8 cellular contexts compared by ENCODE assay signal in the genomic region with DNA sequence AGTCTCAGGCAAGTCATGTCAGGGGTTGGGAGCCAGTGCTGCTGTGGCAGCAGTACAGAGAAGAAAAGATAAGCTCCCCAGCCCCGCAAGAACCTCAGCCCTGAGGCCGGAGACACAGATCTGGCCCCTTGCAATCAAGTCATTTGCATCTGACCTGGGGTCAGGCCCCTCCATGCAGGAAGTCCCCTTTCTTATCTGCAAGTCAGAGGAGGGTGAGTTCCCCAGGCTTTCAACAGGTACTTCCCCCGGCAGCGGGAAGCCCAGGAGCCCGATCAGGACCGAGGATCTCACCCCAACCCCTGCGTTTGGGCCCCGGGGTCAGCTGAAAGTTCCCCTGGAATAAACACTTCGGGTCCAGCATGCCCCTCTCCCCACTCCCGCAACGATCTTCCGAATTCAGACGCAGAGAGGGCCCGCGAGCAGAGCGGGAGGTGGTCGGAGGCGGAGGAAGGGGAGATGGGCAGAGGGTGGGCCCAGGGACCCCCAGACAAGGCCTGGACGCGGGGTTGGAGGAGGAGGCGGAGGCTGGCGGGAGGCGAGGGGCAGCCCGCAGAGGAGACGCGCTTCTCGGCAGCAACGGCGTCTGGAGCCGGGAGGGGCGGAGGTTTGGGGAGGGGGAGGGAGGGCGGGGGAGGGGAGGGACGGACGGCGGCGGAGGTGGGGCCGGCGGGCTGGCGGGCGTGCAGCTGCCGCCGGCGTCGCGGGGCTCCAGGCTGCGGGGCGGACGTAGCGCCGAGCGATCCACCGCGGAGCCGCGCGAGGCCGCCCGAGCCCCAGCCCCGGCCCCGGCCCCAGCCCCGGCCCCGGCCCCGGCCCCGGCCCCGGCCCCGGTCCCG. TPM values are rescaled to one million over a fixed set of nuclear protein-coding genes. Genes with fewer than 3 reads are reported as not detected.
DNase-seq lines count a peak whose midpoint lies in the region; ATAC-seq and TF ChIP-seq lines count a peak whose summit lies in the region.

A gene with protein sequence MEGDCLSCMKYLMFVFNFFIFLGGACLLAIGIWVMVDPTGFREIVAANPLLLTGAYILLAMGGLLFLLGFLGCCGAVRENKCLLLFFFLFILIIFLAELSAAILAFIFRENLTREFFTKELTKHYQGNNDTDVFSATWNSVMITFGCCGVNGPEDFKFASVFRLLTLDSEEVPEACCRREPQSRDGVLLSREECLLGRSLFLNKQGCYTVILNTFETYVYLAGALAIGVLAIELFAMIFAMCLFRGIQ (plus strand): TSS at position 685 of the 836 bp plus-strand sequence. CDS start 179,455 bp downstream, outside the sequence.

- no peaks in the 10 kb centered on the region for H3K9me3 Mint-ChIP-seq in activated CD4-positive, alpha-beta memory T cell treated with anti-CD3 and anti-CD28 coated beads, Interleukin-2, amount 10 ng/mL, durations not matched to agents 7 days and 5 days
- H3K9me3 Mint-ChIP-seq in naive thymus-derived CD8-positive, alpha-beta T cell: no peaks in the 10 kb centered on the region

- no peak for TF ChIP-seq POLR2A in uterus (IDR thresholded peaks at IDR 0.05)

- H3K27me3 ChIP-seq in BLaER1 treated with 17β-estradiol and CSF1 and Interleukin-3, amounts not matched to agents 10 nM and 100 nM: peaks cover 49 to 62% (median 56%) of the 10 kb centered on the region in 11 experiments
- H3K27me3 ChIP-seq in uterus: no peaks in the 10 kb centered on the region

- no peaks in the 10 kb centered on the region for H3K36me3 Mint-ChIP-seq in activated CD4-positive, alpha-beta memory T cell treated with anti-CD3 and anti-CD28 coated beads, Interleukin-2, amount 10 ng/mL, durations not matched to agents 7 days and 5 days (ENCODE audit: low read depth)
- no peaks in the 10 kb centered on the region for H3K36me3 Mint-ChIP-seq in naive thymus-derived CD8-positive, alpha-beta T cell

- POLR2A ChIA-PET in activated CD4-positive, alpha-beta memory T cell treated with anti-CD3 and anti-CD28 coated beads, Interleukin-2, amount 10 ng/mL, durations not matched to agents 7 days and 5 days (lab: Charles Lee): interaction anchor here (0.8 to 1.4 kb wide), 5 partner anchors 18 to 162 kb away, joined by 3 to 11 read pairs (median 3); no protein-coding TSS in a partner anchor
- POLR2A ChIA-PET in naive thymus-derived CD8-positive, alpha-beta T cell (lab: Charles Lee): no interaction called here

- peak within 1 kb of the TSS; percentile 56 to 75 (median 66) for H3K4me3 ChIP-seq in BLaER1 treated with 17β-estradiol and CSF1 and Interleukin-3, amounts not matched to agents 10 nM and 100 nM
- peak within 1 kb of the TSS; percentile 81 for H3K4me3 ChIP-seq in epithelial cell of proximal tubule (ENCODE audit: low read depth, low read length)
- peak within 1 kb of the TSS; percentile 58 to 92 for H3K4me3 ChIP-seq in uterus

- H3K4me2 ChIP-seq in BLaER1 treated with 17β-estradiol and CSF1 and Interleukin-3, amounts not matched to agents 10 nM and 100 nM: peak within 1 kb of the TSS; percentile 99 to 100 (median 100)

- TF ChIP-seq CTCF in epithelial cell of proximal tubule (conservative IDR thresholded peaks at IDR 0.05; ENCODE audit: low read depth, low read length): no peak
- TF ChIP-seq CTCF in uterus (IDR thresholded peaks at IDR 0.05): no peak

- H3K9ac ChIP-seq in BLaER1 treated with 17β-estradiol and CSF1 and Interleukin-3, amounts not matched to agents 10 nM and 100 nM: peak within 1 kb of the TSS; percentile 38 to 75 (median 65); a peak in 20 of 22 replicates

- H3K36me3 ChIP-seq in BLaER1 treated with 17β-estradiol and CSF1 and Interleukin-3, amounts not matched to agents 10 nM and 100 nM: no peaks in the 10 kb centered on the region
- H3K36me3 ChIP-seq in uterus: no peaks in the 10 kb centered on the region

- H3K4me3 Mint-ChIP-seq in activated CD4-positive, alpha-beta memory T cell treated with anti-CD3 and anti-CD28 coated beads, Interleukin-2, amount 10 ng/mL, durations not matched to agents 7 days and 5 days: peak within 1 kb of the TSS; percentile 78
- peak within 1 kb of the TSS; percentile 79 to 93 (median 85) for H3K4me3 Mint-ChIP-seq in naive thymus-derived CD8-positive, alpha-beta T cell

- peaks cover 26% of the 10 kb centered on the region for H3K27me3 Mint-ChIP-seq in activated CD4-positive, alpha-beta memory T cell treated with anti-CD3 and anti-CD28 coated beads, Interleukin-2, amount 10 ng/mL, durations not matched to agents 7 days and 5 days
- peaks cover 0 to 19% (median 2%) of the 10 kb centered on the region in 5 donors for H3K27me3 Mint-ChIP-seq in naive thymus-derived CD8-positive, alpha-beta T cell

- H3K27ac Mint-ChIP-seq in activated CD4-positive, alpha-beta memory T cell treated with anti-CD3 and anti-CD28 coated beads, Interleukin-2, amount 10 ng/mL, durations not matched to agents 7 days and 5 days: peak within 1 kb of the TSS; percentile 38
- peak within 1 kb of the TSS; percentile 22 to 92 (median 83) for H3K27ac Mint-ChIP-seq in naive thymus-derived CD8-positive, alpha-beta T cell

- H3K27ac ChIP-seq in BLaER1 treated with 17β-estradiol and CSF1 and Interleukin-3, amounts not matched to agents 10 nM and 100 nM: no peak within 1 kb of the TSS; a peak in 1 of 22 replicates
- peak within 1 kb of the TSS; percentile 89 to 91 for H3K27ac ChIP-seq in uterus

- H4K20me1 ChIP-seq in BLaER1 treated with 17β-estradiol and CSF1 and Interleukin-3, amounts not matched to agents 10 nM and 100 nM: peaks cover 0 to 20% (median 0%) of the 10 kb centered on the region in 11 experiments; a peak in 11 of 22 replicates

- intact Hi-C loops in uterus (cut with DNase I; ENCODE audit: low total_unique reads): loop anchor here (5.0 kb wide), 1 partner anchor 166 kb away; no protein-coding TSS in a partner anchor

- CTCF ChIA-PET in activated CD4-positive, alpha-beta memory T cell treated with anti-CD3 and anti-CD28 coated beads, Interleukin-2, amount 10 ng/mL, durations not matched to agents 7 days and 5 days (lab: Charles Lee): interaction anchor here (0.6 to 1.3 kb wide), 6 partner anchors 10 to 185 kb away, joined by 3 to 6 read pairs (median 3); no protein-coding TSS in a partner anchor

- DNase-seq in activated CD4-positive, alpha-beta memory T cell treated with anti-CD3 and anti-CD28 coated beads, Interleukin-2, amount 10 ng/mL, durations not matched to agents 7 days and 5 days: peak; percentile 30
- no peak for DNase-seq in epithelial cell of proximal tubule (ENCODE audit: low read depth)
- peak in 7 of 10 donors; percentile 10 to 28 (median 18) for DNase-seq in naive thymus-derived CD8-positive, alpha-beta T cell
- DNase-seq in uterus: peak; percentile 37 to 43
- no peak for DNase-seq in NCI-H2107 (lab: John Stamatoyannopoulos, UW)

- H3K4me1 Mint-ChIP-seq in activated CD4-positive, alpha-beta memory T cell treated with anti-CD3 and anti-CD28 coated beads, Interleukin-2, amount 10 ng/mL, durations not matched to agents 7 days and 5 days: peaks cover 50% of the 10 kb centered on the region
- peaks cover 12 to 35% (median 29%) of the 10 kb centered on the region in 4 donors for H3K4me1 Mint-ChIP-seq in naive thymus-derived CD8-positive, alpha-beta T cell

- ATAC-seq in GM19438 (IDR thresholded peaks at IDR 0.05; ENCODE audit: low read depth, unreplicated experiment) (peak; percentile 78), HG03521 (IDR thresholded peaks at IDR 0.05; ENCODE audit: unreplicated experiment) (peak; percentile 53)
- peak; percentile 38 to 58 for ATAC-seq in naive thymus-derived CD8-positive, alpha-beta T cell

- H3K9me3 ChIP-seq in BLaER1 treated with 17β-estradiol and CSF1 and Interleukin-3, amounts not matched to agents 10 nM and 100 nM (replicated peaks in 1 of 11): no peaks in the 10 kb centered on the region
- H3K9me3 ChIP-seq in uterus: no peaks in the 10 kb centered on the region

- peaks cover 14 to 32% (median 22%) of the 10 kb centered on the region in 10 experiments; a peak in 19 of 20 replicates for H3K4me1 ChIP-seq in BLaER1 treated with 17β-estradiol and CSF1 and Interleukin-3, amounts not matched to agents 10 nM and 100 nM
- H3K4me1 ChIP-seq in uterus: no peaks in the 10 kb centered on the region

RNA-seq across cellular contexts. Expression of the gene that starts here (rescaled TPM):
- 10 to 100 TPM; 38.7 to 42.3 TPM for total RNA-seq in activated CD4-positive, alpha-beta memory T cell treated with anti-CD3 and anti-CD28 coated beads, Interleukin-2, amount 10 ng/mL, durations not matched to agents 7 days and 5 days
- total RNA-seq in epithelial cell of proximal tubule: 1.6 TPM in 1 of 2 replicates, not detected in the other
- total RNA-seq in naive thymus-derived CD8-positive, alpha-beta T cell: 1 to 10 TPM; 1.3 to 1.5 TPM
- polyA plus RNA-seq in naive thymus-derived CD8-positive, alpha-beta T cell: 1 to 10 TPM in 2 of 3 donors, under 1 TPM in 1; 0.73 to 5.5 (median 4.1) TPM
- 100 to 1,000 TPM in 1 of 4 donors, 10 to 100 TPM in 1, 1 to 10 TPM in 2; 1.2 to 117 (median 20.1) TPM for total RNA-seq in uterus

Comparison
In these comparisons a context has a peak if more than half of its experiments do, and no peak if none do; other contexts are left out.
1. H3K27ac ChIP-seq: peak in uterus (2 of 2); none in BLaER1 treated with 17β-estradiol and CSF1 and Interleukin-3, amounts not matched to agents 10 nM and 100 nM (0 of 11).
2. DNase-seq: peak in activated CD4-positive, alpha-beta memory T cell treated with anti-CD3 and anti-CD28 coated beads, Interleukin-2, amount 10 ng/mL, durations not matched to agents 7 days and 5 days (single experiment), naive thymus-derived CD8-positive, alpha-beta T cell (7 of 10) and uterus (2 of 2); none in epithelial cell of proximal tubule (single experiment) and NCI-H2107 (single experiment).
3. Peak in every context shown above with its lines, with median percentiles within 50 percentile points of each other: H3K4me3 ChIP-seq and ATAC-seq.